27 cellular contexts compared by ENCODE assay signal in the genomic region with DNA sequence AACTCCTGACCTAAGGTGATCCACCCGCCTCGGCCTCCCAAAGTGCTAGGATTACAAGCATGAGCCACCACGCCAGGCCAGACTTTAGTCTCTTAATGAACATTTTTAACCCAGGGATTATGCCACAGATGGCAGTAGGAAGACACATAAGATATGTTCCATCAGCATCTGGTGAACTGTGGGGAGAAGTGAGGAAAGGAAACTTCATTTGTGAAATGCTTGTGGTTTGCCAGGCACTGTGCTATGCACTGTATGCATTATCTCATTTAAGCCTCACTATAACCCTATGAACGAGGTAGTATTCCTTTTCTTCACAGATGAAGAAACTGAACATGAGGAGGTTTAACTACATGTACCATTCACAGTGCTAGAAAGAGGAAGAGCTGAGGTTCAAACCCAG.
"Had no signal": no experiment of that assay in that cellular context is flagged by ENCODE, and none has a peak within 500 bp of the region (broad histone marks: within the 10 kb centered on the region; RNA-seq: fewer than 3 reads in every experiment).

No MANE protein-coding gene starts in this region.

- H3K9me3 Mint-ChIP-seq: activated B cell treated with CpG ODN at 0.5 μM for 24 hours; activated naive CD8-positive, alpha-beta T cell treated with anti-CD3 and anti-CD28 coated beads, Interleukin-2, amount 50 U/mL, for 24 hours; activated T-helper 1 cell treated with anti-CD3 and anti-CD28 coated beads, Interleukin-12 subunit alpha, Interleukin-12 subunit beta, Interleukin-2, Interleukin-4 antibody, amounts not matched to agents 30 ng/mL and 10 ng/mL and 1 ng/mL, durations not matched to agents 14 hours and 24 hours and 36 hours; brain; naive thymus-derived CD4-positive, alpha-beta T cell; type B pancreatic cell had no signal

- H3K27me3 ChIP-seq: hepatocyte, sigmoid colon, vagina had no signal

- H3K27ac ChIP-seq: hepatocyte, left ventricle myocardium inferior, sigmoid colon, thoracic aorta, vagina had no signal

- H3K4me3 Mint-ChIP-seq: activated B cell treated with CpG ODN at 0.5 μM for 24 hours; activated CD4-positive, alpha-beta T cell treated with anti-CD3 and anti-CD28 coated beads for 36 hours; activated naive CD8-positive, alpha-beta T cell treated with anti-CD3 and anti-CD28 coated beads, Interleukin-2, amount 50 U/mL, for 24 hours; activated T-helper 1 cell treated with anti-CD3 and anti-CD28 coated beads, Interleukin-12 subunit alpha, Interleukin-12 subunit beta, Interleukin-2, Interleukin-4 antibody, amounts not matched to agents 30 ng/mL and 10 ng/mL and 1 ng/mL, durations not matched to agents 14 hours and 24 hours and 36 hours; brain; naive thymus-derived CD4-positive, alpha-beta T cell; type B pancreatic cell had no signal

- H3K27me3 Mint-ChIP-seq: activated B cell treated with CpG ODN at 0.5 μM for 24 hours; activated CD4-positive, alpha-beta T cell treated with anti-CD3 and anti-CD28 coated beads for 36 hours; activated naive CD8-positive, alpha-beta T cell treated with anti-CD3 and anti-CD28 coated beads, Interleukin-2, amount 50 U/mL, for 24 hours; brain; naive thymus-derived CD4-positive, alpha-beta T cell; progenitor cell of endocrine pancreas; type B pancreatic cell had no signal

- FAIRE-seq: frontal cortex had no signal

- H3K4me3 ChIP-seq: hepatocyte, left ventricle myocardium inferior, sigmoid colon, thoracic aorta, vagina had no signal

- DNase-seq: activated B cell treated with CpG ODN at 0.5 μM for 24 hours; activated CD4-positive, alpha-beta T cell treated with anti-CD3 and anti-CD28 coated beads for 36 hours; activated CD4-positive, alpha-beta T cell treated with anti-CD3 and anti-CD28 coated beads, Interleukin-2, amount 50 U/mL, for 4 hours; activated CD8-positive, alpha-beta memory T cell treated with anti-CD3 and anti-CD28 coated beads, Interleukin-2, amount 50 U/mL, for 48 hours; activated gamma-delta T cell; activated naive CD4-positive, alpha-beta T cell treated with anti-CD3 and anti-CD28 coated beads, Interleukin-2, amount 50 U/mL, for 16 hours; activated naive CD8-positive, alpha-beta T cell treated with anti-CD3 and anti-CD28 coated beads, Interleukin-2, amount 50 U/mL, for 24 hours; aorta; dermis blood vessel endothelial cell; effector CD8-positive, alpha-beta T cell; glutamatergic neuron; left ventricle myocardium inferior; naive thymus-derived CD4-positive, alpha-beta T cell; retina; sigmoid colon; stimulated activated CD4-positive, alpha-beta T cell treated with anti-CD3 and anti-CD28 coated beads, Interleukin-2, amount 100 ng/mL, for 48 hours; stimulated activated CD8-positive, alpha-beta memory T cell treated with anti-CD3 and anti-CD28 coated beads, Interleukin-4, amount 100 ng/mL, for 48 hours; stimulated activated naive CD4-positive, alpha-beta T cell; T1000 had no signal

- H3K4me1 ChIP-seq: sigmoid colon, vagina had no signal

- H3K4me1 Mint-ChIP-seq: activated B cell treated with CpG ODN at 0.5 μM for 24 hours, brain had no signal

- ATAC-seq: activated CD4-positive, alpha-beta T cell treated with anti-CD3 and anti-CD28 coated beads for 36 hours; activated naive CD8-positive, alpha-beta T cell treated with anti-CD3 and anti-CD28 coated beads, Interleukin-2, amount 50 U/mL, for 24 hours; naive thymus-derived CD4-positive, alpha-beta T cell had no signal

- H3K9me3 ChIP-seq: left ventricle myocardium inferior, sigmoid colon, thoracic aorta, vagina had no signal

- H3K27ac Mint-ChIP-seq: activated B cell treated with CpG ODN at 0.5 μM for 24 hours; activated CD4-positive, alpha-beta T cell treated with anti-CD3 and anti-CD28 coated beads for 36 hours; activated naive CD8-positive, alpha-beta T cell treated with anti-CD3 and anti-CD28 coated beads, Interleukin-2, amount 50 U/mL, for 24 hours; activated T-helper 1 cell treated with anti-CD3 and anti-CD28 coated beads, Interleukin-12 subunit alpha, Interleukin-12 subunit beta, Interleukin-2, Interleukin-4 antibody, amounts not matched to agents 30 ng/mL and 10 ng/mL and 1 ng/mL, durations not matched to agents 14 hours and 24 hours and 36 hours; progenitor cell of endocrine pancreas; type B pancreatic cell had no signal
